1 cellular context compared by ENCODE assay signal in the genomic region with DNA sequence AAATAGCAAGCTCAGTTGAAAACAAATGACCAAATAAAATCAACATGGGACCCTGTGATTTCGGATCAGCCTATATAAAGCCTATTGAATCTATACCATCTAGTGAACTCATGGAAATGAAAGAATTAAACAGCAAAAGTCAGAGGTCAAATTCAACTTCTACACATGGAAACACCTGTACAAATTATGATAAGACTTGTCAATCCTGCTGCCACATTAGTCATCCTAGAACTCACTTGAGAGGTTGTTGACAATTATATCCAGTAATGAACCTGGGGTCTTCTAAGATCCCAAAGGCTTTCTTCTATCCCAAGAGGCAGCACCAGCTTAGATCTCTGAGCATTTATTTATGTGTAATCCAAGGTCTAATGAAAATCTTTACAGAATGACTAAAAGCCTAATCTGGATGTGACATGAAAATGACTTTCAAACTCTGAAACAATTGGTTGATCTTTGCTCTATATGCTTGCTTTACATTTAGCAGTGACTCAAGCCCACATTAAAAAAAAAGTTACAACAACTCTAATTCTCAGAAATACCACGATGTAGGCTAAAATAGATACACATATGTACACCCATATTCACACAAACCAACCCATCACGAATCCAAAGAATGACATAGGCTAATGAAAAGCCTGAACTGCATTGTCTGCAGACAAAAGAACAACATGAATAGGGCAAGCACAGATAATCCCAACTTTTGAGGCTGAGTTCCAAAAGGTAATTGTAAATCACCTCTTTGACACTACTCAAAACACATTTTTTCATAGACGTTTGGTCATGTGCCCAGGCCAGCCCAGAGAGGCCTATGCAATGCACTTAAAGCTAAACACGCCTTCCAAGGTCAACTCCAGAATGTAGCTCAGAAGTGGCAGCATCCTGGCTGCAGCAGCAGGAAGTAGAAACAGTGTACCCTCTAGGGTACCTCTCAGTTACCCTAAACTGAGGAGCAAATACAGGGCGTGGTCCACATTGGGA.
TF ChIP-seq lines count a peak whose summit lies in the region.

No MANE protein-coding gene starts in this region.

TF ChIP-seq in WTC11, 78 proteins besides CTCF, POLR2A, EP300 and RAD21 (continued from another document):
- no peak for TF ChIP-seq SMAD3 (CRISPR knock-in tag; IDR thresholded peaks at IDR 0.05; ENCODE audit: borderline replicate concordance)
- TF ChIP-seq, protein P1, sequence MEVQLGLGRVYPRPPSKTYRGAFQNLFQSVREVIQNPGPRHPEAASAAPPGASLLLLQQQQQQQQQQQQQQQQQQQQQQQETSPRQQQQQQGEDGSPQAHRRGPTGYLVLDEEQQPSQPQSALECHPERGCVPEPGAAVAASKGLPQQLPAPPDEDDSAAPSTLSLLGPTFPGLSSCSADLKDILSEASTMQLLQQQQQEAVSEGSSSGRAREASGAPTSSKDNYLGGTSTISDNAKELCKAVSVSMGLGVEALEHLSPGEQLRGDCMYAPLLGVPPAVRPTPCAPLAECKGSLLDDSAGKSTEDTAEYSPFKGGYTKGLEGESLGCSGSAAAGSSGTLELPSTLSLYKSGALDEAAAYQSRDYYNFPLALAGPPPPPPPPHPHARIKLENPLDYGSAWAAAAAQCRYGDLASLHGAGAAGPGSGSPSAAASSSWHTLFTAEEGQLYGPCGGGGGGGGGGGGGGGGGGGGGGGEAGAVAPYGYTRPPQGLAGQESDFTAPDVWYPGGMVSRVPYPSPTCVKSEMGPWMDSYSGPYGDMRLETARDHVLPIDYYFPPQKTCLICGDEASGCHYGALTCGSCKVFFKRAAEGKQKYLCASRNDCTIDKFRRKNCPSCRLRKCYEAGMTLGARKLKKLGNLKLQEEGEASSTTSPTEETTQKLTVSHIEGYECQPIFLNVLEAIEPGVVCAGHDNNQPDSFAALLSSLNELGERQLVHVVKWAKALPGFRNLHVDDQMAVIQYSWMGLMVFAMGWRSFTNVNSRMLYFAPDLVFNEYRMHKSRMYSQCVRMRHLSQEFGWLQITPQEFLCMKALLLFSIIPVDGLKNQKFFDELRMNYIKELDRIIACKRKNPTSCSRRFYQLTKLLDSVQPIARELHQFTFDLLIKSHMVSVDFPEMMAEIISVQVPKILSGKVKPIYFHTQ (CRISPR knock-in tag; IDR thresholded peaks at IDR 0.05) = no peak
